Comparison of ENCODE assay signal across 10 cellular contexts in the genomic region with DNA sequence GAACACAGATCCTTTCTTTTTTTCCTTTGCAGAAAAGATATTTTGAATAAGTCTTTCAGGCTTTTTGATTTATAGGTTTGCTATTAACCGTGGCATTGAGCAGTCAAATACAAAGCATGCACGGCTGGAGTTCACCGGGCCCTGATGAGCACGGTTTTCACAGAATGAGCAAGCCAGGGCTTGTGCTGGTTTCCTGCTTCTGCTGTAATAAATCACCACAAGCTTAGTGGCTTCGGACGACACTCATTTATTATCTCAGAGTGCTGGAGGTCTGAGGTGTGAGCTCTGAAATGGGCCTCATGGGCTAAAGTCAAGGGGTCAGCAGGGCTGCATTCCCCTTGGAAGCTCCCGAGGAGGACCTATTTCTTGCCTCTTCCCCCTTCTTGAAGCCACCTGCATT.
DNase-seq lines count a peak whose midpoint lies in the region; ATAC-seq, FAIRE-seq and TF ChIP-seq lines count a peak whose summit lies in the region.
"Had no signal": no experiment of that assay in that cellular context is flagged by ENCODE, and none has a peak within 500 bp of the region (broad histone marks: within the 10 kb centered on the region; RNA-seq: fewer than 3 reads in every experiment).

No MANE protein-coding gene starts in this region.

- in situ Hi-C loops in brain microvascular endothelial cell (cut with HindIII; ENCODE audit: low pct_ligation_motif_present, low sequenced_read_pairs): no loop called here

- DNase-seq in activated CD8-positive, alpha-beta memory T cell treated with anti-CD3 and anti-CD28 coated beads, Interleukin-2, amount 10 ng/mL, durations not matched to agents 7 days and 5 days: peak; percentile 67
- DNase-seq in activated CD8-positive, alpha-beta memory T cell treated with anti-CD3 and anti-CD28 coated beads, Interleukin-2, amount 50 U/mL, for 48 hours: no peak
- peak; percentile 69 to 82 for DNase-seq in NCI-H526 (lab: John Stamatoyannopoulos, UW)
- peak; percentile 24 for DNase-seq in urothelium cell line (ENCODE audit: low spot score)
- no peak for DNase-seq in brain microvascular endothelial cell
- no peak for DNase-seq in progenitor cell of endocrine pancreas (ENCODE audit: low spot score, unreplicated experiment)
- DNase-seq in stimulated activated CD4-positive, alpha-beta T cell treated with anti-CD3 and anti-CD28 coated beads, Interleukin-4, amount 100 ng/mL, for 4 hours: no peak
- DNase-seq: SK-N-SH had no signal

- H3K36me3 ChIP-seq in brain microvascular endothelial cell (replicated peaks): no peaks in the 10 kb centered on the region

- peaks cover 20% of the 10 kb centered on the region for H3K27me3 Mint-ChIP-seq in activated CD8-positive, alpha-beta memory T cell treated with anti-CD3 and anti-CD28 coated beads, Interleukin-2, amount 10 ng/mL, durations not matched to agents 7 days and 5 days
- no peaks in the 10 kb centered on the region for H3K27me3 Mint-ChIP-seq in progenitor cell of endocrine pancreas

- peaks cover 26% of the 10 kb centered on the region for H3K4me1 Mint-ChIP-seq in activated CD8-positive, alpha-beta memory T cell treated with anti-CD3 and anti-CD28 coated beads, Interleukin-2, amount 10 ng/mL, durations not matched to agents 7 days and 5 days
- peaks cover 16% of the 10 kb centered on the region for H3K4me1 Mint-ChIP-seq in progenitor cell of endocrine pancreas (ENCODE audit: low read depth)

- TF ChIP-seq CTCF in brain microvascular endothelial cell (IDR thresholded peaks at IDR 0.05; ENCODE audit: low read depth, low read length, missing control alignments) (no peak), progenitor cell of endocrine pancreas (IDR thresholded peaks at IDR 0.05; ENCODE audit: unreplicated experiment) (no peak)

- H3K4me3 ChIP-seq in brain microvascular endothelial cell (ENCODE audit: low read depth, low read length): no peak overlapping the region

- CTCF ChIA-PET in activated CD8-positive, alpha-beta memory T cell treated with anti-CD3 and anti-CD28 coated beads, Interleukin-2, amount 10 ng/mL, durations not matched to agents 7 days and 5 days (lab: Charles Lee): interaction anchor here (1.0 kb wide), 1 partner anchor 9 kb away, joined by 3 read pairs; no protein-coding TSS in a partner anchor

- H3K36me3 Mint-ChIP-seq in activated CD8-positive, alpha-beta memory T cell treated with anti-CD3 and anti-CD28 coated beads, Interleukin-2, amount 10 ng/mL, durations not matched to agents 7 days and 5 days: no peaks in the 10 kb centered on the region
- H3K36me3 Mint-ChIP-seq in progenitor cell of endocrine pancreas (ENCODE audit: insufficient read depth): no peaks in the 10 kb centered on the region

- FAIRE-seq in urothelium cell line (lab: Jason Lieb, UNC): no peak

- no peaks in the 10 kb centered on the region for H3K9me3 Mint-ChIP-seq in activated CD8-positive, alpha-beta memory T cell treated with anti-CD3 and anti-CD28 coated beads, Interleukin-2, amount 10 ng/mL, durations not matched to agents 7 days and 5 days (ENCODE audit: low read depth)
- no peaks in the 10 kb centered on the region for H3K9me3 Mint-ChIP-seq in progenitor cell of endocrine pancreas (ENCODE audit: low read depth)

- H3K27me3 ChIP-seq in brain microvascular endothelial cell (replicated peaks): peaks cover 4% of the 10 kb centered on the region

- no peak overlapping the region for H3K27ac Mint-ChIP-seq in activated CD8-positive, alpha-beta memory T cell treated with anti-CD3 and anti-CD28 coated beads, Interleukin-2, amount 10 ng/mL, durations not matched to agents 7 days and 5 days
- no peak overlapping the region for H3K27ac Mint-ChIP-seq in progenitor cell of endocrine pancreas

- H3K27ac ChIP-seq in brain microvascular endothelial cell: no peak overlapping the region

- ATAC-seq in activated CD8-positive, alpha-beta memory T cell treated with anti-CD3 and anti-CD28 coated beads, Interleukin-2, amount 10 ng/mL, durations not matched to agents 7 days and 5 days: peak; percentile 84
- ATAC-seq in HG03039 (IDR thresholded peaks at IDR 0.05; ENCODE audit: unreplicated experiment): peak; percentile 53
- ATAC-seq: HCT116 had no signal

- H3K4me3 Mint-ChIP-seq in activated CD8-positive, alpha-beta memory T cell treated with anti-CD3 and anti-CD28 coated beads, Interleukin-2, amount 10 ng/mL, durations not matched to agents 7 days and 5 days: no peak overlapping the region
- no peak overlapping the region for H3K4me3 Mint-ChIP-seq in progenitor cell of endocrine pancreas (ENCODE audit: low read depth)

Comparison
In these comparisons a context has a peak if more than half of its experiments do, and no peak if none do; other contexts are left out.
1. DNase-seq: peak in activated CD8-positive, alpha-beta memory T cell treated with anti-CD3 and anti-CD28 coated beads, Interleukin-2, amount 10 ng/mL, durations not matched to agents 7 days and 5 days (single experiment), NCI-H526 (2 of 2) and urothelium cell line (single experiment); none in activated CD8-positive, alpha-beta memory T cell treated with anti-CD3 and anti-CD28 coated beads, Interleukin-2, amount 50 U/mL, for 48 hours (single experiment), brain microvascular endothelial cell (single experiment), progenitor cell of endocrine pancreas (single experiment) and stimulated activated CD4-positive, alpha-beta T cell treated with anti-CD3 and anti-CD28 coated beads, Interleukin-4, amount 100 ng/mL, for 4 hours (0 of 2).